Comparison of ENCODE assay signal across 16 cellular contexts in the genomic region with DNA sequence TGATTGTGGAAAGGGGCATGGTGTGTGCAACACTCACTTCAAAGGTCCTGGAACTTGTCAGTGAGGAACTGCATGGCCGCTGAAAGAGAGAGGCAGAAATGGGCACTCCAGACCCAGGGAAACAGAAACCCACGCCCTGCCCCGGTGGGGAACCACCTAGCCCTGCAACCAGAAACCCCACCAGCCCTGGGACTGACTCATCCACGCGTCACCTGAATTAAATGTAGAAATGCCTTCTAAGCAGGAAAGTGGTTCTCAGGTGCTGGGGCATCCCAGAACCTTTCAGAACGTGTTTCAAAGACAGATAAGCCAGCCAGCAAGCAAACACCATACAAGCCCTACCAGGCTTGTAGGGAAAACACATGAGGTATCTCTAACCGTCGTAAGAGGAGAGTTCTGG. TPM values are rescaled to one million over a fixed set of nuclear protein-coding genes. Genes with fewer than 3 reads are reported as not detected.
DNase-seq lines count a peak whose midpoint lies in the region; ATAC-seq, FAIRE-seq and TF ChIP-seq lines count a peak whose summit lies in the region.
"Not testable (repeated sequence)": the region's sequence is repeated elsewhere in the genome, so short reads cannot be mapped to it uniquely, and the experiment has no call there.
"Had no signal": no experiment of that assay in that cellular context is flagged by ENCODE, and none has a peak within 500 bp of the region (broad histone marks: within the 10 kb centered on the region; RNA-seq: fewer than 3 reads in every experiment).

No MANE protein-coding gene starts in this region.

- not testable (repeated sequence) for H3K27me3 Mint-ChIP-seq in activated CD8-positive, alpha-beta T cell treated with anti-CD3 and anti-CD28 coated beads, Interleukin-2, amount 10 ng/mL, durations not matched to agents 7 days and 5 days (ENCODE audit: low read depth); activated T-helper 1 cell treated with anti-CD3 and anti-CD28 coated beads, Interleukin-12 subunit alpha, Interleukin-12 subunit beta, Interleukin-2, Interleukin-4 antibody, amounts not matched to agents 30 ng/mL and 10 ng/mL and 1 ng/mL, durations not matched to agents 14 hours and 24 hours and 36 hours (ENCODE audit: insufficient read depth); naive thymus-derived CD4-positive, alpha-beta T cell
- peaks cover 12% of the 10 kb centered on the region for H3K27me3 Mint-ChIP-seq in astrocyte (ENCODE audit: low read depth, unreplicated experiment)

- H3K27me3 ChIP-seq in astrocyte (ENCODE audit: insufficient read depth, low read length); naive thymus-derived CD4-positive, alpha-beta T cell (ENCODE audit: control insufficient read depth in 2 of 2, insufficient read depth in 2 of 2, low read length in 2 of 2): not testable (repeated sequence)

- H3K36me3 Mint-ChIP-seq in activated CD8-positive, alpha-beta T cell treated with anti-CD3 and anti-CD28 coated beads, Interleukin-2, amount 10 ng/mL, durations not matched to agents 7 days and 5 days (ENCODE audit: low read depth); activated T-helper 1 cell treated with anti-CD3 and anti-CD28 coated beads, Interleukin-12 subunit alpha, Interleukin-12 subunit beta, Interleukin-2, Interleukin-4 antibody, amounts not matched to agents 30 ng/mL and 10 ng/mL and 1 ng/mL, durations not matched to agents 14 hours and 24 hours and 36 hours (ENCODE audit: low read depth); astrocyte (ENCODE audit: low read depth, unreplicated experiment); naive thymus-derived CD4-positive, alpha-beta T cell: not testable (repeated sequence)

- POLR2A ChIA-PET in activated CD8-positive, alpha-beta T cell treated with anti-CD3 and anti-CD28 coated beads, Interleukin-2, amount 10 ng/mL, durations not matched to agents 7 days and 5 days (lab: Charles Lee); naive thymus-derived CD4-positive, alpha-beta T cell (lab: Charles Lee): not testable (repeated sequence)

- H3K4me2 ChIP-seq in astrocyte (ENCODE audit: low read length) = not testable (repeated sequence)

- ATAC-seq in activated CD8-positive, alpha-beta T cell treated with anti-CD3 and anti-CD28 coated beads, Interleukin-2, amount 10 ng/mL, durations not matched to agents 7 days and 5 days = peak; percentile 44
- ATAC-seq in naive thymus-derived CD4-positive, alpha-beta T cell = peak; percentile 26
- peak; percentile 42 for ATAC-seq in stimulated activated naive CD8-positive, alpha-beta T cell treated with anti-CD3 and anti-CD28 coated beads, Interleukin-15, Interleukin-2, amounts not matched to agents 100 U/mL and 50 U/mL, for 24 hours

- not testable (repeated sequence) for H3K36me3 ChIP-seq in astrocyte (ENCODE audit: insufficient read depth, low read length); naive thymus-derived CD4-positive, alpha-beta T cell (ENCODE audit: control insufficient read depth in 2 of 3, insufficient read depth in 3 of 3, low read length in 3 of 3)

- not testable (repeated sequence) for H3K4me1 ChIP-seq in astrocyte (ENCODE audit: insufficient read depth, low read length); naive thymus-derived CD4-positive, alpha-beta T cell (ENCODE audit: control insufficient read depth in 2 of 2, insufficient read depth in 2 of 2, low read length in 2 of 2)

- not testable (repeated sequence) for DNase-seq in GM19239 (ENCODE audit: insufficient read length, low spot score); astrocyte (ENCODE audit: low read depth)
- peak; percentile 20 for DNase-seq in T-helper 22 cell (ENCODE audit: low read depth)
- DNase-seq in activated CD8-positive, alpha-beta T cell treated with anti-CD3 and anti-CD28 coated beads, Interleukin-2, amount 10 ng/mL, durations not matched to agents 7 days and 5 days = peak; percentile 57
- DNase-seq in activated T-helper 1 cell treated with anti-CD3 and anti-CD28 coated beads, Interleukin-12 subunit alpha, Interleukin-12 subunit beta, Interleukin-2, Interleukin-4 antibody, amounts not matched to agents 30 ng/mL and 10 ng/mL and 1 ng/mL, durations not matched to agents 14 hours and 24 hours and 36 hours (ENCODE audit: low spot score) = peak; percentile 30
- DNase-seq in naive thymus-derived CD4-positive, alpha-beta T cell = peak in 2 of 9 donors; percentile 47 to 49
- peak; percentile 24 to 65 (median 40) for DNase-seq in stimulated activated CD4-positive, alpha-beta T cell treated with anti-CD3 and anti-CD28 coated beads, TNF-alpha, amount 100 ng/mL, for 24 hours (ENCODE audit: low read depth in 3 of 3)
- peak; percentile 60 for DNase-seq in stimulated activated naive CD8-positive, alpha-beta T cell treated with anti-CD3 and anti-CD28 coated beads, Interleukin-15, Interleukin-2, amounts not matched to agents 100 U/mL and 50 U/mL, for 24 hours

- not testable (repeated sequence) for H3K9ac ChIP-seq in astrocyte (ENCODE audit: low read length)

- TF ChIP-seq CTCF in astrocyte (IDR thresholded peaks at IDR 0.05; ENCODE audit: insufficient read depth, low read depth, low read length) = not testable (repeated sequence)

- intact Hi-C loops in activated T-helper 1 cell treated with anti-CD3 and anti-CD28 coated beads, Interleukin-12 subunit alpha, Interleukin-12 subunit beta, Interleukin-2, Interleukin-4 antibody, amounts not matched to agents 30 ng/mL and 10 ng/mL and 1 ng/mL, durations not matched to agents 14 hours and 24 hours and 36 hours (cut with micrococcal nuclease) = loop anchor here (2.0 kb wide), 1 partner anchor 44 kb away; a partner anchor contains a TSS
- intact Hi-C loops in naive thymus-derived CD4-positive, alpha-beta T cell (cut with micrococcal nuclease) = not testable (repeated sequence)

- not testable (repeated sequence) for H3K27ac ChIP-seq in astrocyte (ENCODE audit: low read depth, low read length); naive thymus-derived CD4-positive, alpha-beta T cell (ENCODE audit: low read depth, low read length)

- H3K27ac Mint-ChIP-seq in activated CD8-positive, alpha-beta T cell treated with anti-CD3 and anti-CD28 coated beads, Interleukin-2, amount 10 ng/mL, durations not matched to agents 7 days and 5 days = peak overlapping the region; percentile 77
- peak overlapping the region; percentile 40 for H3K27ac Mint-ChIP-seq in activated T-helper 1 cell treated with anti-CD3 and anti-CD28 coated beads, Interleukin-12 subunit alpha, Interleukin-12 subunit beta, Interleukin-2, Interleukin-4 antibody, amounts not matched to agents 30 ng/mL and 10 ng/mL and 1 ng/mL, durations not matched to agents 14 hours and 24 hours and 36 hours
- H3K27ac Mint-ChIP-seq in astrocyte (ENCODE audit: unreplicated experiment) = not testable (repeated sequence)
- peak overlapping the region in 2 of 9 donors; percentile 14 to 89 for H3K27ac Mint-ChIP-seq in naive thymus-derived CD4-positive, alpha-beta T cell

- not testable (repeated sequence) for H4K20me1 ChIP-seq in astrocyte (ENCODE audit: insufficient read depth, low read length)

- H2AFZ ChIP-seq in astrocyte (ENCODE audit: low read depth, low read length) = not testable (repeated sequence)

- not testable (repeated sequence) for H3K4me3 ChIP-seq in astrocyte (ENCODE audit: insufficient read depth, low read depth, low read length); naive thymus-derived CD4-positive, alpha-beta T cell (ENCODE audit: low read length)

- not testable (repeated sequence) for H3K79me2 ChIP-seq in astrocyte (ENCODE audit: insufficient read depth, low read length)

- peaks cover 31% of the 10 kb centered on the region for H3K4me1 Mint-ChIP-seq in activated CD8-positive, alpha-beta T cell treated with anti-CD3 and anti-CD28 coated beads, Interleukin-2, amount 10 ng/mL, durations not matched to agents 7 days and 5 days (ENCODE audit: low read depth)
- H3K4me1 Mint-ChIP-seq in activated T-helper 1 cell treated with anti-CD3 and anti-CD28 coated beads, Interleukin-12 subunit alpha, Interleukin-12 subunit beta, Interleukin-2, Interleukin-4 antibody, amounts not matched to agents 30 ng/mL and 10 ng/mL and 1 ng/mL, durations not matched to agents 14 hours and 24 hours and 36 hours (ENCODE audit: low read depth) = peaks cover 24% of the 10 kb centered on the region
- H3K4me1 Mint-ChIP-seq in astrocyte (ENCODE audit: low read depth, unreplicated experiment) = not testable (repeated sequence)
- peaks cover 6 to 18% (median 13%) of the 10 kb centered on the region in 7 donors for H3K4me1 Mint-ChIP-seq in naive thymus-derived CD4-positive, alpha-beta T cell

- not testable (repeated sequence) for H3K9me3 Mint-ChIP-seq in activated CD8-positive, alpha-beta T cell treated with anti-CD3 and anti-CD28 coated beads, Interleukin-2, amount 10 ng/mL, durations not matched to agents 7 days and 5 days (ENCODE audit: insufficient read depth); activated T-helper 1 cell treated with anti-CD3 and anti-CD28 coated beads, Interleukin-12 subunit alpha, Interleukin-12 subunit beta, Interleukin-2, Interleukin-4 antibody, amounts not matched to agents 30 ng/mL and 10 ng/mL and 1 ng/mL, durations not matched to agents 14 hours and 24 hours and 36 hours; astrocyte (ENCODE audit: unreplicated experiment); naive thymus-derived CD4-positive, alpha-beta T cell

- not testable (repeated sequence) for H3K9me3 ChIP-seq in astrocyte (ENCODE audit: insufficient read depth, low read depth, low read length); naive thymus-derived CD4-positive, alpha-beta T cell (ENCODE audit: control insufficient read depth in 2 of 3, low read length in 3 of 3)

- CTCF ChIA-PET in activated CD8-positive, alpha-beta T cell treated with anti-CD3 and anti-CD28 coated beads, Interleukin-2, amount 10 ng/mL, durations not matched to agents 7 days and 5 days (lab: Charles Lee) = interaction anchor here (1.1 kb wide), 1 partner anchor 184 kb away, joined by 3 read pairs; no protein-coding TSS in a partner anchor
- CTCF ChIA-PET in naive thymus-derived CD4-positive, alpha-beta T cell (lab: Charles Lee) = interaction anchor here (1.7 kb wide), 1 partner anchor 11 kb away, joined by 5 read pairs; no protein-coding TSS in a partner anchor

- peak overlapping the region; percentile 72 for H3K4me3 Mint-ChIP-seq in activated CD8-positive, alpha-beta T cell treated with anti-CD3 and anti-CD28 coated beads, Interleukin-2, amount 10 ng/mL, durations not matched to agents 7 days and 5 days
- not testable (repeated sequence) for H3K4me3 Mint-ChIP-seq in activated T-helper 1 cell treated with anti-CD3 and anti-CD28 coated beads, Interleukin-12 subunit alpha, Interleukin-12 subunit beta, Interleukin-2, Interleukin-4 antibody, amounts not matched to agents 30 ng/mL and 10 ng/mL and 1 ng/mL, durations not matched to agents 14 hours and 24 hours and 36 hours; astrocyte (ENCODE audit: unreplicated experiment)
- peak overlapping the region in 6 of 10 donors; percentile 6 to 66 (median 15) for H3K4me3 Mint-ChIP-seq in naive thymus-derived CD4-positive, alpha-beta T cell

- FAIRE-seq in GM19239 (lab: Jason Lieb, UNC) (peak; percentile 74), astrocyte (lab: Jason Lieb, UNC) (peak; percentile 32)

RNA-seq across cellular contexts. Expression of a gene that starts 44.9 kb away (rescaled TPM):
- total RNA-seq in activated CD8-positive, alpha-beta T cell treated with anti-CD3 and anti-CD28 coated beads, Interleukin-2, amount 10 ng/mL, durations not matched to agents 7 days and 5 days = 100 to 1,000 TPM; 141 to 145 TPM
- 53.9 and 55.4 TPM in 2 replicates for total RNA-seq in activated T-helper 1 cell treated with anti-CD3 and anti-CD28 coated beads, Interleukin-12 subunit alpha, Interleukin-12 subunit beta, Interleukin-2, Interleukin-4 antibody, amounts not matched to agents 30 ng/mL and 10 ng/mL and 1 ng/mL, durations not matched to agents 14 hours and 24 hours and 36 hours
- not detected in 2 replicates for total RNA-seq in astrocyte
- total RNA-seq in naive thymus-derived CD4-positive, alpha-beta T cell = 10 to 100 TPM in 1 of 5 experiments, 1 to 10 TPM in 4; 1.1 to 70.5 (median 1.5) TPM
- 1 to 10 TPM in 1 of 2 donors, under 1 TPM in 1; 0.84 to 1.5 TPM for polyA plus RNA-seq in naive thymus-derived CD4-positive, alpha-beta T cell
- total RNA-seq: esophagus mucosa, H9, neural crest cell, progenitor cell of endocrine pancreas had no signal

RNA-seq across cellular contexts. Expression of a gene that starts 54.8 kb away (rescaled TPM):
- total RNA-seq in activated CD8-positive, alpha-beta T cell treated with anti-CD3 and anti-CD28 coated beads, Interleukin-2, amount 10 ng/mL, durations not matched to agents 7 days and 5 days = not detected
- total RNA-seq in activated T-helper 1 cell treated with anti-CD3 and anti-CD28 coated beads, Interleukin-12 subunit alpha, Interleukin-12 subunit beta, Interleukin-2, Interleukin-4 antibody, amounts not matched to agents 30 ng/mL and 10 ng/mL and 1 ng/mL, durations not matched to agents 14 hours and 24 hours and 36 hours = not detected in 2 replicates
- not detected in 2 replicates for total RNA-seq in astrocyte
- total RNA-seq in naive thymus-derived CD4-positive, alpha-beta T cell = not detected
- polyA plus RNA-seq in naive thymus-derived CD4-positive, alpha-beta T cell = not detected
- total RNA-seq: dorsolateral prefrontal cortex, H9, left colon, neural crest cell, progenitor cell of endocrine pancreas, Right ventricle myocardium inferior, transverse colon had no signal
